ENCODE assay signal across 1 cellular context in the genomic region with DNA sequence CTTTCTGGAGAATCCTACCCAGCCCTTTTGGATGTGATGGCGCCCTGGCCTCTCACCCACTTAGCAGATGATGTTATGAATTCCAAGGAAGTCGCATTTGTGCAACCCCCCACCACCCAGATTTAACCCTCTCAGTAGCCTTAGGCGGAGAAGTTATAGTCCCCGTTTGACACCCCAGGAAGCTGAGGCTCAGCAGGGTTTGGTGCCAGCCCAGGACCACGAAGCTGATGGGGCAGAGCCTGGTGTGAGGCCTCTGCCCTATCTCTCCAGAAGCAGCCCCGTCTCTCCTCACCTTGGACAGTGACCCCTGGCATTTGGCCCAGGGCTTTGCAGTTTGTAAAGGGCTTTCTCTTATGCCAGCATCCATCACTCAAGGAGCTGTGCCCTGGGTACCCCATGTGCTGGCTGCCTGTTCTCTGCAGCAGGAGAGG.
TF ChIP-seq lines count a peak whose summit lies in the region.

No MANE protein-coding gene starts in this region.

TF ChIP-seq in GM23338, 12 proteins besides CTCF, POLR2A, EP300 and RAD21 (continued from another document):
- TF ChIP-seq, protein P1, sequence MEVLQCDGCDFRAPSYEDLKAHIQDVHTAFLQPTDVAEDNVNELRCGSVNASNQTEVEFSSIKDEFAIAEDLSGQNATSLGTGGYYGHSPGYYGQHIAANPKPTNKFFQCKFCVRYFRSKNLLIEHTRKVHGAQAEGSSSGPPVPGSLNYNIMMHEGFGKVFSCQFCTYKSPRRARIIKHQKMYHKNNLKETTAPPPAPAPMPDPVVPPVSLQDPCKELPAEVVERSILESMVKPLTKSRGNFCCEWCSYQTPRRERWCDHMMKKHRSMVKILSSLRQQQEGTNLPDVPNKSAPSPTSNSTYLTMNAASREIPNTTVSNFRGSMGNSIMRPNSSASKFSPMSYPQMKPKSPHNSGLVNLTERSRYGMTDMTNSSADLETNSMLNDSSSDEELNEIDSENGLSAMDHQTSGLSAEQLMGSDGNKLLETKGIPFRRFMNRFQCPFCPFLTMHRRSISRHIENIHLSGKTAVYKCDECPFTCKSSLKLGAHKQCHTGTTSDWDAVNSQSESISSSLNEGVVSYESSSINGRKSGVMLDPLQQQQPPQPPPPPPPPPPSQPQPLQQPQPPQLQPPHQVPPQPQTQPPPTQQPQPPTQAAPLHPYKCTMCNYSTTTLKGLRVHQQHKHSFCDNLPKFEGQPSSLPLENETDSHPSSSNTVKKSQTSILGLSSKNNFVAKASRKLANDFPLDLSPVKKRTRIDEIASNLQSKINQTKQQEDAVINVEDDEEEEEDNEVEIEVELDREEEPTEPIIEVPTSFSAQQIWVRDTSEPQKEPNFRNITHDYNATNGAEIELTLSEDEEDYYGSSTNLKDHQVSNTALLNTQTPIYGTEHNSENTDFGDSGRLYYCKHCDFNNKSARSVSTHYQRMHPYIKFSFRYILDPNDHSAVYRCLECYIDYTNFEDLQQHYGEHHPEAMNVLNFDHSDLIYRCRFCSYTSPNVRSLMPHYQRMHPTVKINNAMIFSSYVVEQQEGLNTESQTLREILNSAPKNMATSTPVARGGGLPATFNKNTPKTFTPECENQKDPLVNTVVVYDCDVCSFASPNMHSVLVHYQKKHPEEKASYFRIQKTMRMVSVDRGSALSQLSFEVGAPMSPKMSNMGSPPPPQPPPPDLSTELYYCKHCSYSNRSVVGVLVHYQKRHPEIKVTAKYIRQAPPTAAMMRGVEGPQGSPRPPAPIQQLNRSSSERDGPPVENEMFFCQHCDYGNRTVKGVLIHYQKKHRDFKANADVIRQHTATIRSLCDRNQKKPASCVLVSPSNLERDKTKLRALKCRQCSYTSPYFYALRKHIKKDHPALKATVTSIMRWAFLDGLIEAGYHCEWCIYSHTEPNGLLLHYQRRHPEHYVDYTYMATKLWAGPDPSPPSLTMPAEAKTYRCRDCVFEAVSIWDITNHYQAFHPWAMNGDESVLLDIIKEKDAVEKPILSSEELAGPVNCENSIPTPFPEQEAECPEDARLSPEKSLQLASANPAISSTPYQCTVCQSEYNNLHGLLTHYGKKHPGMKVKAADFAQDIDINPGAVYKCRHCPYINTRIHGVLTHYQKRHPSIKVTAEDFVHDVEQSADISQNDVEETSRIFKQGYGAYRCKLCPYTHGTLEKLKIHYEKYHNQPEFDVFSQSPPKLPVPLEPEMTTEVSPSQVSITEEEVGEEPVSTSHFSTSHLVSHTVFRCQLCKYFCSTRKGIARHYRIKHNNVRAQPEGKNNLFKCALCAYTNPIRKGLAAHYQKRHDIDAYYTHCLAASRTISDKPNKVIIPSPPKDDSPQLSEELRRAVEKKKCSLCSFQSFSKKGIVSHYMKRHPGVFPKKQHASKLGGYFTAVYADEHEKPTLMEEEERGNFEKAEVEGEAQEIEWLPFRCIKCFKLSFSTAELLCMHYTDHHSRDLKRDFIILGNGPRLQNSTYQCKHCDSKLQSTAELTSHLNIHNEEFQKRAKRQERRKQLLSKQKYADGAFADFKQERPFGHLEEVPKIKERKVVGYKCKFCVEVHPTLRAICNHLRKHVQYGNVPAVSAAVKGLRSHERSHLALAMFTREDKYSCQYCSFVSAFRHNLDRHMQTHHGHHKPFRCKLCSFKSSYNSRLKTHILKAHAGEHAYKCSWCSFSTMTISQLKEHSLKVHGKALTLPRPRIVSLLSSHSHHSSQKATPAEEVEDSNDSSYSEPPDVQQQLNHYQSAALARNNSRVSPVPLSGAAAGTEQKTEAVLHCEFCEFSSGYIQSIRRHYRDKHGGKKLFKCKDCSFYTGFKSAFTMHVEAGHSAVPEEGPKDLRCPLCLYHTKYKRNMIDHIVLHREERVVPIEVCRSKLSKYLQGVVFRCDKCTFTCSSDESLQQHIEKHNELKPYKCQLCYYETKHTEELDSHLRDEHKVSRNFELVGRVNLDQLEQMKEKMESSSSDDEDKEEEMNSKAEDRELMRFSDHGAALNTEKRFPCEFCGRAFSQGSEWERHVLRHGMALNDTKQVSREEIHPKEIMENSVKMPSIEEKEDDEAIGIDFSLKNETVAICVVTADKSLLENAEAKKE (CRISPR knock-in tag; IDR thresholded peaks at IDR 0.05), result no peak
- no peak for TF ChIP-seq JUNB (IDR thresholded peaks at IDR 0.05; ENCODE audit: unreplicated experiment)
- TF ChIP-seq POLR2AphosphoS5 (IDR thresholded peaks at IDR 0.05; ENCODE audit: low read depth), result no peak
- TF ChIP-seq EZH2phosphoT487 (IDR thresholded peaks at IDR 0.05; ENCODE audit: unreplicated experiment), result no peak
- no peak for TF ChIP-seq CREB1 (CRISPR knock-in tag; IDR thresholded peaks at IDR 0.05; ENCODE audit: low read depth)
- TF ChIP-seq, protein P2, sequence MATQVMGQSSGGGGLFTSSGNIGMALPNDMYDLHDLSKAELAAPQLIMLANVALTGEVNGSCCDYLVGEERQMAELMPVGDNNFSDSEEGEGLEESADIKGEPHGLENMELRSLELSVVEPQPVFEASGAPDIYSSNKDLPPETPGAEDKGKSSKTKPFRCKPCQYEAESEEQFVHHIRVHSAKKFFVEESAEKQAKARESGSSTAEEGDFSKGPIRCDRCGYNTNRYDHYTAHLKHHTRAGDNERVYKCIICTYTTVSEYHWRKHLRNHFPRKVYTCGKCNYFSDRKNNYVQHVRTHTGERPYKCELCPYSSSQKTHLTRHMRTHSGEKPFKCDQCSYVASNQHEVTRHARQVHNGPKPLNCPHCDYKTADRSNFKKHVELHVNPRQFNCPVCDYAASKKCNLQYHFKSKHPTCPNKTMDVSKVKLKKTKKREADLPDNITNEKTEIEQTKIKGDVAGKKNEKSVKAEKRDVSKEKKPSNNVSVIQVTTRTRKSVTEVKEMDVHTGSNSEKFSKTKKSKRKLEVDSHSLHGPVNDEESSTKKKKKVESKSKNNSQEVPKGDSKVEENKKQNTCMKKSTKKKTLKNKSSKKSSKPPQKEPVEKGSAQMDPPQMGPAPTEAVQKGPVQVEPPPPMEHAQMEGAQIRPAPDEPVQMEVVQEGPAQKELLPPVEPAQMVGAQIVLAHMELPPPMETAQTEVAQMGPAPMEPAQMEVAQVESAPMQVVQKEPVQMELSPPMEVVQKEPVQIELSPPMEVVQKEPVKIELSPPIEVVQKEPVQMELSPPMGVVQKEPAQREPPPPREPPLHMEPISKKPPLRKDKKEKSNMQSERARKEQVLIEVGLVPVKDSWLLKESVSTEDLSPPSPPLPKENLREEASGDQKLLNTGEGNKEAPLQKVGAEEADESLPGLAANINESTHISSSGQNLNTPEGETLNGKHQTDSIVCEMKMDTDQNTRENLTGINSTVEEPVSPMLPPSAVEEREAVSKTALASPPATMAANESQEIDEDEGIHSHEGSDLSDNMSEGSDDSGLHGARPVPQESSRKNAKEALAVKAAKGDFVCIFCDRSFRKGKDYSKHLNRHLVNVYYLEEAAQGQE (IDR thresholded peaks at IDR 0.05; ENCODE audit: unreplicated experiment), result peak; percentile 8
- TF ChIP-seq ZNF114 (CRISPR knock-in tag; IDR thresholded peaks at IDR 0.05), result no peak
